ENCODE assay signal across 20 cellular contexts in the genomic region with DNA sequence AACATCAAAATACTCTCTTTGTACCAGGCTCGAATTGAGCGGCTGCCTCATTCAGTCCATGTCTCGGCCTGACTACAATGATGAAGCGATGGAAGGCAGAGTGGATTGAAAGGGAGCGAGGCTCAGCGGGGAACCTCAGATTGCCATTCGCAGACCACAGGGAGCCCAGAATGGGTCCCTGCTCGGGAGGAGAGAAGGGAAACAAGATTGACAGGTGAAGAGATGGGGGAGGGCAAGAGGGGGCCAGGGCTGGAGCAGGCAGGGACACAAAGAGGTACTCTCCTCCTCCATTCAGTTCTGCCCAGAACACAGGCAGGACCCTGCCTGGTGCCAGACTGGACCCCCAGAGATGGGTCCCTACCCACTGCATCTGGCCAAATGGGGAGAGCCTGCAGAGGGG.
"Had no signal": no experiment of that assay in that cellular context is flagged by ENCODE, and none has a peak within 500 bp of the region (broad histone marks: within the 10 kb centered on the region; RNA-seq: fewer than 3 reads in every experiment).

No MANE protein-coding gene starts in this region.

- FAIRE-seq: endothelial cell of umbilical vein had no signal

- H3K9me3 ChIP-seq: colonic mucosa, heart left ventricle, testis, tibial nerve, upper lobe of right lung, vagina had no signal

- ATAC-seq: heart left ventricle; left lobe of liver; naive thymus-derived CD4-positive, alpha-beta T cell; right cardiac atrium; stimulated activated naive B cell treated with anti-CD40 and anti-IgM and Interleukin-4, amounts not matched to agents 10 μg/mL and 1 μg/mL and 100 μg/mL, for 72 hours; stimulated activated naive CD8-positive, alpha-beta T cell treated with anti-CD3 and anti-CD28 coated beads, Interleukin-15, amount 100 ng/mL, for 72 hours; upper lobe of right lung had no signal

- DNase-seq: cerebellar nuclear complex; colonic mucosa; foreskin melanocyte; heart left ventricle; hippocampal formation; kidney glomerular epithelial cell; mammary epithelial cell; stimulated activated CD4-positive, alpha-beta T cell treated with anti-CD3 and anti-CD28 coated beads, Interleukin-1b, Interleukin-23, amount 100 ng/mL, for 48 hours; stimulated activated CD4-positive, alpha-beta T cell treated with anti-CD3 and anti-CD28 coated beads, Interleukin-4, amount 100 ng/mL, for 24 hours; stimulated activated naive B cell treated with anti-CD40 and anti-IgM and Interleukin-4, amounts not matched to agents 10 μg/mL and 1 μg/mL and 100 μg/mL, for 72 hours; upper lobe of right lung had no signal

- H3K4me3 ChIP-seq: colonic mucosa, heart left ventricle, smooth muscle cell, testis, tibial nerve, upper lobe of right lung, vagina had no signal

- H3K36me3 ChIP-seq: colonic mucosa, heart left ventricle, tibial nerve, upper lobe of right lung, vagina had no signal

- H3K27ac ChIP-seq: colonic mucosa, heart left ventricle, testis, tibial nerve, upper lobe of right lung, vagina had no signal
